In genomic region chr19:19668230-19669012, GRCh38 we compare ENCODE assay signal across 8 cellular contexts. TPM values are rescaled to one million over a fixed set of nuclear protein-coding genes. Genes with fewer than 3 reads are reported as not detected.
DNase-seq lines count a peak whose midpoint lies in the region; ATAC-seq and TF ChIP-seq lines count a peak whose summit lies in the region.

Gene ZNF101, plus strand, starts transcription at chr19:19668839. Its CDS starts 125 bp downstream, at chr19:19668964.

- peak within 1 kb of the TSS; percentile 79 for H2AFZ ChIP-seq in Loucy (ENCODE audit: low read length)

- ATAC-seq in RWPE2 (ENCODE audit: low read depth) (peak; percentile 79), natural killer cell (peak; percentile 66 to 81 (median 69))
- ATAC-seq in activated T-helper 17 cell treated with anti-CD3 and anti-CD28 coated beads, Interleukin-2, amount 50 U/mL, for 72 hours (replicated peaks), result peak; percentile 81

- DNase-seq in ELR (ENCODE audit: low read depth) (peak; percentile 95), H7 (peak; percentile 95), RWPE2 (ENCODE audit: low spot score) (peak; percentile 93), fibroblast of peridontal ligament (ENCODE audit: extremely low read depth) (peak; percentile 82), natural killer cell (peak; percentile 91)
- peak; percentile 83 to 99 (median 94) for DNase-seq in stimulated activated naive CD4-positive, alpha-beta T cell (lab: John Stamatoyannopoulos, UW)

- intact Hi-C loops in natural killer cell (cut with micrococcal nuclease), result loop anchor here (1.0 to 2.0 kb wide), 3 partner anchors 64 to 197 kb away; partner anchors contain the start of genes ZNF14, ZNF253 and ZNF506

- no peaks in the 10 kb centered on the region for H3K9me3 Mint-ChIP-seq in activated T-helper 17 cell treated with anti-CD3 and anti-CD28 coated beads, Interleukin-2, amount 50 U/mL, for 72 hours
- H3K9me3 Mint-ChIP-seq in natural killer cell, result no peaks in the 10 kb centered on the region

- H3K27me3 ChIP-seq in H7 (ENCODE audit: control insufficient read depth, insufficient read depth, low read length), result no peaks in the 10 kb centered on the region
- H3K27me3 ChIP-seq in Loucy (ENCODE audit: insufficient read depth, low read length, poor library complexity, severe bottlenecking), result no peaks in the 10 kb centered on the region
- no peaks in the 10 kb centered on the region for H3K27me3 ChIP-seq in RWPE2 (ENCODE audit: insufficient read depth, poor library complexity, severe bottlenecking)

- H3K4me1 ChIP-seq in Loucy (ENCODE audit: insufficient read depth, low read length, poor library complexity, severe bottlenecking) (peaks cover 12% of the 10 kb centered on the region), RWPE2 (ENCODE audit: insufficient read depth, poor library complexity, severe bottlenecking) (no peaks in the 10 kb centered on the region)

- H3K9ac ChIP-seq in Loucy (ENCODE audit: low read depth, low read length, poor library complexity, severe bottlenecking), result peak within 1 kb of the TSS; percentile 94

- H3K4me3 ChIP-seq in H7 (ENCODE audit: insufficient read depth, low read depth, low read length) (peak within 1 kb of the TSS; percentile 95), Loucy (ENCODE audit: low read length, poor library complexity, severe bottlenecking) (peak within 1 kb of the TSS; percentile 88), RWPE2 (ENCODE audit: severe bottlenecking) (peak within 1 kb of the TSS; percentile 93)

- H3K4me1 Mint-ChIP-seq in activated T-helper 17 cell treated with anti-CD3 and anti-CD28 coated beads, Interleukin-2, amount 50 U/mL, for 72 hours, result no peaks in the 10 kb centered on the region
- peaks cover 20 to 30% of the 10 kb centered on the region in 2 donors for H3K4me1 Mint-ChIP-seq in natural killer cell

- H3K79me2 ChIP-seq in Loucy (ENCODE audit: insufficient read depth, low read length), result peaks cover 44% of the 10 kb centered on the region

- H3K36me3 Mint-ChIP-seq in activated T-helper 17 cell treated with anti-CD3 and anti-CD28 coated beads, Interleukin-2, amount 50 U/mL, for 72 hours (ENCODE audit: low read depth), result peaks cover 50% of the 10 kb centered on the region
- no peaks in the 10 kb centered on the region for H3K36me3 Mint-ChIP-seq in natural killer cell

- H3K9me2 ChIP-seq in Loucy (replicated peaks; ENCODE audit: low read depth, low read length), result no peaks in the 10 kb centered on the region

- TF ChIP-seq CTCF in Loucy (conservative IDR thresholded peaks at IDR 0.05; ENCODE audit: low read length) (no peak), RWPE2 (IDR thresholded peaks at IDR 0.05; ENCODE audit: poor library complexity, severe bottlenecking) (no peak), natural killer cell (IDR thresholded peaks at IDR 0.05) (no peak)

- H3K27me3 Mint-ChIP-seq in activated T-helper 17 cell treated with anti-CD3 and anti-CD28 coated beads, Interleukin-2, amount 50 U/mL, for 72 hours, result no peaks in the 10 kb centered on the region
- H3K27me3 Mint-ChIP-seq in natural killer cell (ENCODE audit: low read depth in 2 of 2), result no peaks in the 10 kb centered on the region

- H3K9me3 ChIP-seq in Loucy (ENCODE audit: insufficient read depth, low read depth, low read length), result no peaks in the 10 kb centered on the region
- H3K9me3 ChIP-seq in RWPE2 (ENCODE audit: severe bottlenecking), result no peaks in the 10 kb centered on the region

- peak within 1 kb of the TSS; percentile 93 for H3K27ac Mint-ChIP-seq in activated T-helper 17 cell treated with anti-CD3 and anti-CD28 coated beads, Interleukin-2, amount 50 U/mL, for 72 hours
- peak within 1 kb of the TSS; percentile 95 to 97 for H3K27ac Mint-ChIP-seq in natural killer cell

- H3F3A ChIP-seq in Loucy (ENCODE audit: low read depth), result 0 out of 2 replicates have a peak, but pooled peaks cover 3% of the 10 kb centered on the region

- H4K20me1 ChIP-seq in Loucy (ENCODE audit: insufficient read depth, low read length, poor library complexity, severe bottlenecking), result peaks cover 7% of the 10 kb centered on the region

- peak within 1 kb of the TSS; percentile 83 for H3K27ac ChIP-seq in RWPE2 (ENCODE audit: poor library complexity, severe bottlenecking)

- H3K36me3 ChIP-seq in H7 (replicated peaks; ENCODE audit: control insufficient read depth, insufficient read depth, low read length) (peaks cover 2% of the 10 kb centered on the region), Loucy (ENCODE audit: insufficient read depth, low read length) (no peaks in the 10 kb centered on the region; the same call in 1 of the 2 replicates), RWPE2 (ENCODE audit: low read depth) (peaks cover 18% of the 10 kb centered on the region)

- peak within 1 kb of the TSS; percentile 89 for H3K4me3 Mint-ChIP-seq in activated T-helper 17 cell treated with anti-CD3 and anti-CD28 coated beads, Interleukin-2, amount 50 U/mL, for 72 hours
- H3K4me3 Mint-ChIP-seq in natural killer cell, result peak within 1 kb of the TSS; percentile 97

- peak within 1 kb of the TSS; percentile 79 for H3K4me2 ChIP-seq in Loucy (ENCODE audit: low read depth, low read length, poor library complexity, severe bottlenecking)

RNA-seq across cellular contexts. Expression of gene ZNF101, which starts in this region (rescaled TPM):
- 24.1 and 24.9 TPM in 2 replicates for total RNA-seq in H7 (2014; rRNA removed; shearing (Covaris generic))
- total RNA-seq in activated T-helper 17 cell treated with anti-CD3 and anti-CD28 coated beads, Interleukin-2, amount 50 U/mL, for 72 hours, result 10 to 100 TPM; 57.0 to 70.7 TPM
- total RNA-seq in natural killer cell, result 10 to 100 TPM; 35.7 to 58.7 (median 41.0) TPM

Comparison
In these comparisons a context has a peak if more than half of its experiments do, and no peak if none do; other contexts are left out.
1. Peak in every context shown above with its lines: DNase-seq, ATAC-seq, H3K4me3 ChIP-seq and H3K27ac ChIP-seq.